ENCODE assay signal across 23 cellular contexts in the genomic region with DNA sequence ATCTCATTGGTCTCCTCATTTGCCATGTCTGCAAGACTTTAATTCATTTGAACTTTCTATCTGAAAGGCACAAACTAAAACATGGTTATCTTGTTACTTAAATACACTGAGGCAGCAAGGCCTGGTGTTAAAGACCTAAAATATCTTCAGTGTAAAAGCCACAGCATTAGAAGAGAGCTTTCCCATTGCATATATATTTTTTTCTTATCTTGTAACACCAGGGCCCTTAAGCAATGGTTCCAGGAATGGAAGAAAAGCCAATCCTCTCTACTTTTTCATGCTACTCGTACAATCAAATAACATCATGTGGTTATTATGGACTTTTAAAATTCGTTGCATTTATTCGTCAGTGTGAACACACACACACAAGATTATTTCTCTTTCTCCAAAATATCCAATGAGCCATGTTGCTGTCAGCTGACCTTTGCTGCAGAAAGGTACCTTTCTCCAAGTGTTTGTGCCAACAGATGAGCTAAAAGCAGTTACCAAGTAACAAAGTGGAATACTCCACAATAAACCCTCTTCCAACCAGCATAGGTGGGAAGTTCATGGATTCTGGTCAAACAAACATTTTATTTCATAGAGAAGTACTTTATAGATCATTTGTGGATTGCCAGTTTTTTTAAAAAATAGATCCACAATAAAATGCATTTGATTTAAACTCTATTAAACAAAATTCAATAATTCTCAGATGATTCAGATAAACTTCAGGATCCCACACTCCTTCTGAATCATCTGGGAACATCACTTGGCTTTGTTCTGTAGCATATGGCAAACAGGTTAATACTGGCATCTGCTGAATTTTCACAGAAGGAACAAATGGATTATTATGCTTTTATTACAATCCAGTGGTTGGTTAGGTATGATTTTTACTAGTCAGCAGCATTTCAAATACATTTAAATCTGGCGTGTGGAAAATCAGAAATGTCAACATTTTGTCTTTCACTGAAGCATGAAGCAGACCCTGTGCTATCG.
"Had no signal": no experiment of that assay in that cellular context is flagged by ENCODE, and none has a peak within 500 bp of the region (broad histone marks: within the 10 kb centered on the region; RNA-seq: fewer than 3 reads in every experiment).

No MANE protein-coding gene starts in this region.

- H3K4me3 Mint-ChIP-seq: activated CD4-positive, alpha-beta memory T cell treated with anti-CD3 and anti-CD28 coated beads, Interleukin-2, amount 10 ng/mL, durations not matched to agents 7 days and 5 days; activated naive CD4-positive, alpha-beta T cell treated with anti-CD3 and anti-CD28 coated beads, Interleukin-2, amount 50 U/mL, for 24 hours; activated T-cell treated with anti-CD3 and anti-CD28 coated beads, Interleukin-2, amount 50 U/mL, for 4 hours; memory B cell; naive thymus-derived CD8-positive, alpha-beta T cell; WTC11 had no signal

- H3K4me1 Mint-ChIP-seq: activated CD4-positive, alpha-beta memory T cell treated with anti-CD3 and anti-CD28 coated beads, Interleukin-2, amount 10 ng/mL, durations not matched to agents 7 days and 5 days; activated naive CD4-positive, alpha-beta T cell treated with anti-CD3 and anti-CD28 coated beads, Interleukin-2, amount 50 U/mL, for 24 hours; memory B cell; naive thymus-derived CD8-positive, alpha-beta T cell had no signal

- H3K9me3 ChIP-seq: adrenal gland, colonic mucosa, mucosa of descending colon, suprapubic skin, upper lobe of left lung had no signal

- H3K4me1 ChIP-seq: colonic mucosa, parathyroid adenoma had no signal

- H3K27me3 ChIP-seq: adrenal gland, colonic mucosa, heart left ventricle, suprapubic skin, upper lobe of left lung had no signal

- ATAC-seq: activated T-cell treated with anti-CD3 and anti-CD28 coated beads, Interleukin-2, amount 50 U/mL, for 4 hours; esophagus mucosa; left colon; mucosa of descending colon; naive thymus-derived CD8-positive, alpha-beta T cell; stimulated activated naive CD8-positive, alpha-beta T cell treated with anti-CD3 and anti-CD28 coated beads, Interleukin-15, Interleukin-2, amounts not matched to agents 100 U/mL and 50 U/mL, for 24 hours; WTC11 had no signal

- H3K4me3 ChIP-seq: adrenal gland, colonic mucosa, heart left ventricle, mucosa of descending colon, skin epidermis, suprapubic skin, upper lobe of left lung had no signal

- H3K9me3 Mint-ChIP-seq: activated CD4-positive, alpha-beta memory T cell treated with anti-CD3 and anti-CD28 coated beads, Interleukin-2, amount 10 ng/mL, durations not matched to agents 7 days and 5 days; memory B cell; WTC11 had no signal

- H3K36me3 Mint-ChIP-seq: memory B cell had no signal

- H3K27ac ChIP-seq: adrenal gland, colonic mucosa, parathyroid adenoma, suprapubic skin, upper lobe of left lung had no signal

- H3K27ac Mint-ChIP-seq: activated CD4-positive, alpha-beta memory T cell treated with anti-CD3 and anti-CD28 coated beads, Interleukin-2, amount 10 ng/mL, durations not matched to agents 7 days and 5 days; activated naive CD4-positive, alpha-beta T cell treated with anti-CD3 and anti-CD28 coated beads, Interleukin-2, amount 50 U/mL, for 24 hours; memory B cell; naive thymus-derived CD8-positive, alpha-beta T cell; WTC11 had no signal

- H3K36me3 ChIP-seq: adrenal gland, colonic mucosa, suprapubic skin, upper lobe of left lung had no signal

- DNase-seq: activated CD4-positive, alpha-beta memory T cell treated with anti-CD3 and anti-CD28 coated beads, Interleukin-2, amount 10 ng/mL, durations not matched to agents 7 days and 5 days; activated CD4-positive, alpha-beta T cell treated with anti-CD3 and anti-CD28 coated beads for 4 hours; activated effector memory CD4-positive, alpha-beta T cell treated with Interleukin-2 at 50 U/mL for 16 hours; activated T-cell treated with anti-CD3 and anti-CD28 coated beads, Interleukin-2, amount 50 U/mL, for 4 hours; adrenal gland; caudate nucleus; colonic mucosa; foreskin melanocyte; heart left ventricle; left colon; mucosa of descending colon; naive thymus-derived CD8-positive, alpha-beta T cell; stimulated activated CD4-positive, alpha-beta T cell treated with anti-CD3 and anti-CD28 coated beads, Interleukin-4, amount 100 ng/mL, for 24 hours; stimulated activated CD8-positive, alpha-beta memory T cell treated with anti-CD3 and anti-CD28 coated beads, Interleukin-4, amount 100 ng/mL, for 48 hours; stimulated activated naive CD8-positive, alpha-beta T cell treated with anti-CD3 and anti-CD28 coated beads, Interleukin-15, Interleukin-2, amounts not matched to agents 100 U/mL and 50 U/mL, for 24 hours; upper lobe of left lung had no signal

- H3K27me3 Mint-ChIP-seq: activated CD4-positive, alpha-beta memory T cell treated with anti-CD3 and anti-CD28 coated beads, Interleukin-2, amount 10 ng/mL, durations not matched to agents 7 days and 5 days; activated naive CD4-positive, alpha-beta T cell treated with anti-CD3 and anti-CD28 coated beads, Interleukin-2, amount 50 U/mL, for 24 hours; memory B cell; naive thymus-derived CD8-positive, alpha-beta T cell had no signal
